ENCODE assay signal across 18 cellular contexts in genomic region chr12:126761420-126761819, GRCh38.
"Had no signal": no experiment of that assay in that cellular context is flagged by ENCODE, and none has a peak within 500 bp of the region (broad histone marks: within the 10 kb centered on the region; RNA-seq: fewer than 3 reads in every experiment).

No MANE protein-coding gene starts in this region.

- H3K36me3 Mint-ChIP-seq: activated naive CD4-positive, alpha-beta T cell treated with anti-CD3 and anti-CD28 coated beads, Interleukin-2, amount 50 U/mL, for 24 hours; neural progenitor cell had no signal

- H3K27ac Mint-ChIP-seq: activated naive CD4-positive, alpha-beta T cell treated with anti-CD3 and anti-CD28 coated beads, Interleukin-2, amount 50 U/mL, for 24 hours; dendritic cell treated with granulocyte-macrophage colony-stimulating factor and Interleukin-4, amounts not matched to agents 40 ng/mL and 50 ng/mL, for 4 days; naive B cell; neural progenitor cell; progenitor cell of endocrine pancreas; T-helper 1 cell treated with Interleukin-12 subunit alpha and Interleukin-12 subunit beta and Interleukin-4 antibody, amounts not matched to agents 30 μg/mL and 1 μg/mL, for 36 hours had no signal

- H3K27me3 ChIP-seq: cardiac muscle cell, esophagus muscularis mucosa, gastroesophageal sphincter, heart left ventricle, neural progenitor cell, tibial nerve had no signal

- H3K27ac ChIP-seq: cardiac muscle cell, esophagus muscularis mucosa, gastroesophageal sphincter, heart left ventricle, left ventricle myocardium inferior, neural progenitor cell, tibial nerve had no signal

- H3K4me3 Mint-ChIP-seq: activated naive CD4-positive, alpha-beta T cell treated with anti-CD3 and anti-CD28 coated beads, Interleukin-2, amount 50 U/mL, for 24 hours; dendritic cell treated with granulocyte-macrophage colony-stimulating factor and Interleukin-4, amounts not matched to agents 40 ng/mL and 50 ng/mL, for 4 days; neural progenitor cell; T-helper 1 cell treated with Interleukin-12 subunit alpha and Interleukin-12 subunit beta and Interleukin-4 antibody, amounts not matched to agents 30 μg/mL and 1 μg/mL, for 36 hours had no signal

- ATAC-seq: gastroesophageal sphincter, heart left ventricle, mucosa of descending colon had no signal

- H3K4me1 Mint-ChIP-seq: activated naive CD4-positive, alpha-beta T cell treated with anti-CD3 and anti-CD28 coated beads, Interleukin-2, amount 50 U/mL, for 24 hours; naive B cell; neural progenitor cell had no signal

- H3K36me3 ChIP-seq: cardiac muscle cell, esophagus muscularis mucosa, gastroesophageal sphincter, heart left ventricle, left ventricle myocardium inferior, neural progenitor cell, tibial nerve had no signal

- DNase-seq: activated effector memory CD4-positive, alpha-beta T cell treated with anti-CD3 and anti-CD28 coated beads, Interleukin-2, amount 50 U/mL, for 16 hours; amygdala; effector CD8-positive, alpha-beta T cell; heart left ventricle; left ventricle myocardium inferior; mammary epithelial cell; mucosa of descending colon; naive B cell; stimulated activated naive CD4-positive, alpha-beta T cell had no signal

- H3K4me1 ChIP-seq: esophagus muscularis mucosa, gastroesophageal sphincter, heart left ventricle, left ventricle myocardium inferior, neural progenitor cell, tibial nerve had no signal

- H3K4me3 ChIP-seq: cardiac muscle cell, esophagus muscularis mucosa, gastroesophageal sphincter, heart left ventricle, left ventricle myocardium inferior, mucosa of descending colon, neural progenitor cell, tibial nerve had no signal

- H3K27me3 Mint-ChIP-seq: activated naive CD4-positive, alpha-beta T cell treated with anti-CD3 and anti-CD28 coated beads, Interleukin-2, amount 50 U/mL, for 24 hours; dendritic cell treated with granulocyte-macrophage colony-stimulating factor and Interleukin-4, amounts not matched to agents 40 ng/mL and 50 ng/mL, for 4 days had no signal
